8 cellular contexts compared by ENCODE assay signal in genomic region chr11:9757809-9758675, GRCh38.
A peak's percentile ranks its signal among the peaks of the same experiment; 100 is the strongest.
DNase-seq lines count a peak whose midpoint lies in the region; ATAC-seq and TF ChIP-seq lines count a peak whose summit lies in the region.

No MANE protein-coding gene starts in this region.

- peak overlapping the region; percentile 92 for H3K9ac ChIP-seq in OCI-LY1 (ENCODE audit: low read length)
- peak overlapping the region; percentile 83 to 94 for H3K9ac ChIP-seq in mucosa of rectum (ENCODE audit: low read depth in 1 of 2, low read length in 2 of 2)

- H4K20me1 ChIP-seq in OCI-LY1 (ENCODE audit: insufficient read depth, low read length) = no peaks in the 10 kb centered on the region

- H3K4me2 ChIP-seq in OCI-LY1 (ENCODE audit: low read length) = peak overlapping the region; percentile 98

- TF ChIP-seq CTCF in OCI-LY1 (IDR thresholded peaks at IDR 0.05; ENCODE audit: low read length) = peak; percentile 53
- peak; percentile 50 for TF ChIP-seq CTCF in epithelial cell of proximal tubule (conservative IDR thresholded peaks at IDR 0.05; ENCODE audit: low read depth, low read length)

- H2AFZ ChIP-seq in OCI-LY1 (ENCODE audit: low read length) = no peak overlapping the region

- H3K79me2 ChIP-seq in OCI-LY1 (ENCODE audit: insufficient read depth, low read length) = no peaks in the 10 kb centered on the region

- H3K27me3 ChIP-seq in OCI-LY1 (ENCODE audit: insufficient read depth, low read length) (no peaks in the 10 kb centered on the region), mucosa of rectum (ENCODE audit: control insufficient read depth in 2 of 2, insufficient read depth in 2 of 2, low read length in 2 of 2) (no peaks in the 10 kb centered on the region)

- H3K9me3 ChIP-seq in OCI-LY1 (ENCODE audit: low read length) = no peaks in the 10 kb centered on the region
- H3K9me3 ChIP-seq in mucosa of rectum (ENCODE audit: control insufficient read depth in 2 of 2, low read length in 2 of 2) = no peaks in the 10 kb centered on the region

- peak; percentile 62 for ATAC-seq in GM19467 (IDR thresholded peaks at IDR 0.05; ENCODE audit: unreplicated experiment)

- peaks cover 13% of the 10 kb centered on the region for H3F3A ChIP-seq in OCI-LY1 (ENCODE audit: insufficient read depth, low read length)

- H3K4me1 ChIP-seq in OCI-LY1 (ENCODE audit: insufficient read depth, low read length, severe bottlenecking) (peaks cover 73% of the 10 kb centered on the region), mucosa of rectum (ENCODE audit: control insufficient read depth in 2 of 2, insufficient read depth in 2 of 2, low read length in 2 of 2) (peaks cover 21 to 29% of the 10 kb centered on the region in 2 donors)

- DNase-seq in COLO829 (ENCODE audit: low spot score) = peak; percentile 91
- DNase-seq in HT1080 (ENCODE audit: low read depth) = peak; percentile 75
- DNase-seq in activated T-cell treated with anti-CD3 and anti-CD28 coated beads for 4 hours = peak; percentile 88
- DNase-seq in epithelial cell of proximal tubule (ENCODE audit: low read depth) = no peak
- peak; percentile 84 for DNase-seq in stimulated activated CD8-positive, alpha-beta memory T cell treated with anti-CD3 and anti-CD28 coated beads, Interleukin-7, amount 100 ng/mL, for 1 hour (ENCODE audit: low read depth in 2 of 2)

- H3K36me3 ChIP-seq in OCI-LY1 (ENCODE audit: insufficient read depth, low read length) (no peaks in the 10 kb centered on the region), mucosa of rectum (ENCODE audit: control insufficient read depth in 2 of 2, insufficient read depth in 2 of 2, low read length in 2 of 2) (no peaks in the 10 kb centered on the region)

- no peaks in the 10 kb centered on the region for H3K9me2 ChIP-seq in OCI-LY1 (ENCODE audit: low read depth, low read length)

- peak overlapping the region; percentile 73 for H3K4me3 ChIP-seq in OCI-LY1 (ENCODE audit: low read depth, low read length, poor library complexity, severe bottlenecking)
- peak overlapping the region; percentile 77 for H3K4me3 ChIP-seq in epithelial cell of proximal tubule (ENCODE audit: low read depth, low read length)
- H3K4me3 ChIP-seq in mucosa of rectum (ENCODE audit: low read length in 2 of 2) = peak overlapping the region; percentile 74 to 91

- peak overlapping the region; percentile 91 for H3K27ac ChIP-seq in OCI-LY1 (ENCODE audit: low read depth, low read length, poor library complexity, severe bottlenecking)
- H3K27ac ChIP-seq in mucosa of rectum (ENCODE audit: low read depth in 2 of 2, low read length in 2 of 2) = peak overlapping the region; percentile 83 to 87
